Comparison of ENCODE assay signal across 8 cellular contexts in the genomic region with DNA sequence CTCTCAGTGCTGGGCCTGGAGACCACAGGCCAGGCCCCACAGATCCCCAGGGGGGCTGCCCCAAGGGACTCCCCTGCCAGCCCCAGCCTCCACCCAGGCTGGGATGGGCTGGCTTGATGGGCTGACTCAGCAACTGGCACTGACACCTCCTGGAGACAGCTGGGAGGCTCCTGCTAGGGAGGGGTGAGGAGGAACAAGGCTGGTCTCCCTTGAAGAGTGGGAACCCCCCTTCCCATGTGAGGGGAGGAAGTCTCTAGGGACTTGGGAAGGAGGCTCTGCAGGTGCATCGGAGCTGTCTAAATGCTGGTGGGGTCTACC. TPM values are rescaled to one million over a fixed set of nuclear protein-coding genes. Genes with fewer than 3 reads are reported as not detected.
DNase-seq lines count a peak whose midpoint lies in the region; ATAC-seq and TF ChIP-seq lines count a peak whose summit lies in the region.

No MANE protein-coding gene starts in this region.

- H3K36me3 Mint-ChIP-seq in activated naive CD8-positive, alpha-beta T cell treated with anti-CD3 and anti-CD28 coated beads for 36 hours = peaks cover 4% of the 10 kb centered on the region
- H3K36me3 Mint-ChIP-seq in HFFc6 (ENCODE audit: low read depth) = no peaks in the 10 kb centered on the region

- peaks cover 69% of the 10 kb centered on the region for H3K4me1 Mint-ChIP-seq in activated naive CD8-positive, alpha-beta T cell treated with anti-CD3 and anti-CD28 coated beads for 36 hours
- H3K4me1 Mint-ChIP-seq in HFFc6 (ENCODE audit: low read depth) = peaks cover 18% of the 10 kb centered on the region

- no peaks in the 10 kb centered on the region for H3K27me3 ChIP-seq in HL-60 (ENCODE audit: insufficient read depth, poor library complexity, severe bottlenecking)

- H3K9me3 Mint-ChIP-seq in activated naive CD8-positive, alpha-beta T cell treated with anti-CD3 and anti-CD28 coated beads for 36 hours = no peaks in the 10 kb centered on the region
- H3K9me3 Mint-ChIP-seq in HFFc6 = no peaks in the 10 kb centered on the region

- H3K36me3 ChIP-seq in mucosa of descending colon (ENCODE audit: low read depth) = no peaks in the 10 kb centered on the region

- H3K27me3 Mint-ChIP-seq in activated naive CD8-positive, alpha-beta T cell treated with anti-CD3 and anti-CD28 coated beads for 36 hours = no peaks in the 10 kb centered on the region
- no peaks in the 10 kb centered on the region for H3K27me3 Mint-ChIP-seq in HFFc6 (ENCODE audit: insufficient read depth)

- TF ChIP-seq CTCF in HL-60 (IDR thresholded peaks at IDR 0.05; ENCODE audit: insufficient read depth, low read length) = no peak
- TF ChIP-seq CTCF in mucosa of descending colon (IDR thresholded peaks at IDR 0.05) = no peak
- no peak for TF ChIP-seq CTCF in HFFc6 (IDR thresholded peaks at IDR 0.05)

- ATAC-seq in mucosa of descending colon = peak; percentile 55

- DNase-seq in CD1c-positive myeloid dendritic cell (ENCODE audit: extremely low spot score) = peak; percentile 34
- peak; percentile 71 to 77 for DNase-seq in HL-60 (ENCODE audit: low read depth in 1 of 2, low spot score in 1 of 2)
- no peak for DNase-seq in activated naive CD8-positive, alpha-beta T cell treated with anti-CD3 and anti-CD28 coated beads for 36 hours
- no peak for DNase-seq in mucosa of descending colon
- DNase-seq in NK-92 (lab: John Stamatoyannopoulos, UW; ENCODE audit: unreplicated experiment) = no peak
- no peak for DNase-seq in NCI-H2081 treated with DMSO at 0.1 percent for 48 hours (lab: John Stamatoyannopoulos, UW)
- no peak for DNase-seq in HFFc6
- DNase-seq in NCI-H526 treated with DMSO at 0.1 percent for 48 hours (lab: John Stamatoyannopoulos, UW) = no peak

- peak overlapping the region; percentile 52 for H3K27ac ChIP-seq in HL-60 (replicated peaks)

- H3K27ac Mint-ChIP-seq in activated naive CD8-positive, alpha-beta T cell treated with anti-CD3 and anti-CD28 coated beads for 36 hours = peak overlapping the region; percentile 72
- H3K27ac Mint-ChIP-seq in HFFc6 = no peak overlapping the region

- intact Hi-C loops in mucosa of descending colon (cut with DNase I, micrococcal nuclease) = no loop called here

- no peaks in the 10 kb centered on the region for H3K9me3 ChIP-seq in mucosa of descending colon

- H3K4me3 Mint-ChIP-seq in activated naive CD8-positive, alpha-beta T cell treated with anti-CD3 and anti-CD28 coated beads for 36 hours = peak overlapping the region; percentile 53
- H3K4me3 Mint-ChIP-seq in HFFc6 = no peak overlapping the region

- peaks cover 67% of the 10 kb centered on the region for H3K4me1 ChIP-seq in mucosa of descending colon (ENCODE audit: low read depth)

- H3K4me3 ChIP-seq in HL-60 (replicated peaks; ENCODE audit: insufficient read depth, low read length) (no peak overlapping the region), mucosa of descending colon (no peak overlapping the region)

RNA-seq across cellular contexts. Expression of gene NHERF1, which starts 10.4 kb away (rescaled TPM):
- total RNA-seq in activated naive CD8-positive, alpha-beta T cell treated with anti-CD3 and anti-CD28 coated beads for 36 hours = 100 to 1,000 TPM; 124 to 127 TPM
- total RNA-seq in mucosa of descending colon = 100 to 1,000 TPM; 109 to 281 (median 164) TPM
- 10 to 100 TPM; 15.7 to 18.9 (median 17.5) TPM for total RNA-seq in HFFc6 (2021; fragmentation: NEBNext Ultra II Directional; extraction: Animal tissue kit (Norgen Biotek cat#: 25700))

RNA-seq across cellular contexts. Expression of gene NAT9, which starts 17.3 kb away (rescaled TPM):
- 10 to 100 TPM; 39.9 to 41.6 TPM for total RNA-seq in activated naive CD8-positive, alpha-beta T cell treated with anti-CD3 and anti-CD28 coated beads for 36 hours
- 10 to 100 TPM; 35.8 to 40.6 (median 39.8) TPM for total RNA-seq in mucosa of descending colon
- 10 to 100 TPM; 40.9 to 50.7 (median 46.6) TPM for total RNA-seq in HFFc6 (2021; fragmentation: NEBNext Ultra II Directional; extraction: Animal tissue kit (Norgen Biotek cat#: 25700))

RNA-seq across cellular contexts. Expression of gene RAB37, which starts 21.7 kb away (rescaled TPM):
- 1 to 10 TPM; 1.8 TPM for total RNA-seq in activated naive CD8-positive, alpha-beta T cell treated with anti-CD3 and anti-CD28 coated beads for 36 hours
- total RNA-seq in mucosa of descending colon = 1 to 10 TPM; 4.3 to 9.8 (median 9.0) TPM
- total RNA-seq in HFFc6 (2021; fragmentation: NEBNext Ultra II Directional; extraction: Animal tissue kit (Norgen Biotek cat#: 25700)) = under 1 TPM in 3 of 6 experiments, not detected in 3; 0.11 to 0.28 (median 0.12) TPM

RNA-seq across cellular contexts. Expression of gene CD300LF, which starts 46.1 kb away (rescaled TPM):
- not detected for total RNA-seq in activated naive CD8-positive, alpha-beta T cell treated with anti-CD3 and anti-CD28 coated beads for 36 hours
- total RNA-seq in mucosa of descending colon = 1 to 10 TPM; 2.0 TPM
- total RNA-seq in HFFc6 (2021; fragmentation: NEBNext Ultra II Directional; extraction: Animal tissue kit (Norgen Biotek cat#: 25700)) = not detected

Comparison
In these comparisons a context has a peak if more than half of its experiments do, and no peak if none do; other contexts are left out.
1. DNase-seq: peak in CD1c-positive myeloid dendritic cell (single experiment) and HL-60 (2 of 2); none in activated naive CD8-positive, alpha-beta T cell treated with anti-CD3 and anti-CD28 coated beads for 36 hours (single experiment), mucosa of descending colon (0 of 3), NK-92 (single experiment), NCI-H2081 treated with DMSO at 0.1 percent for 48 hours (single experiment), HFFc6 (single experiment) and NCI-H526 treated with DMSO at 0.1 percent for 48 hours (single experiment).
2. RNA of gene NHERF1, which starts 10.4 kb away (total RNA-seq): 109 to 281 TPM in mucosa of descending colon and 124 to 127 TPM in activated naive CD8-positive, alpha-beta T cell treated with anti-CD3 and anti-CD28 coated beads for 36 hours; 15.7 to 18.9 TPM in HFFc6; every median in the first group is over 4 times any median in the second.